Comparison of ENCODE assay signal across 15 cellular contexts in the genomic region with DNA sequence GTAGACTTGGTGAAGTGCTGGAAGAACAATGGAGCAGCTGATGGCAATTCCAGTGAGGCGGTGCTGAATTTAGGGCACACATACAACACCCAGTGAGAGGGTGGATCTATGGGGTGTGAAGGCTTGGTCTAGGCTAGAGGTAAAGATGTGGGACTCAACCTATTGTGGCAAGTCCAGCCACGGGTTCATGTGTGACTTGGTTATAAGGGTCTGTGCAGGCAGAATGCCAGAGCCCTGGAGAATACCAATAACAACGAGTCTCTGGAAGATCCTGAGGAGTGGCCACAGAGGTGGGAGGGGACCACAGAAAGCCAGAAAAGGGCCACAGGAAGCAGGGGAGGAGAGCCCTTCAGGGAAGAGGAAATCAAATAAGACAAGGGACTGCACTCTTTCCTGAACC. TPM values are rescaled to one million over a fixed set of nuclear protein-coding genes. Genes with fewer than 3 reads are reported as not detected.
DNase-seq lines count a peak whose midpoint lies in the region; ATAC-seq and TF ChIP-seq lines count a peak whose summit lies in the region.
"Had no signal": no experiment of that assay in that cellular context is flagged by ENCODE, and none has a peak within 500 bp of the region (broad histone marks: within the 10 kb centered on the region; RNA-seq: fewer than 3 reads in every experiment).

No MANE protein-coding gene starts in this region.

- peaks cover 6 to 43% of the 10 kb centered on the region in 2 donors for H3K4me1 ChIP-seq in breast epithelium
- peaks cover 5 to 98% (median 66%) of the 10 kb centered on the region in 4 donors for H3K4me1 ChIP-seq in tibial artery

- H3K27me3 ChIP-seq in breast epithelium: no peaks in the 10 kb centered on the region
- no peaks in the 10 kb centered on the region for H3K27me3 ChIP-seq in tibial artery
- H3K27me3 ChIP-seq: body of pancreas had no signal

- H3K4me1 Mint-ChIP-seq in activated naive CD4-positive, alpha-beta T cell treated with anti-CD3 and anti-CD28 coated beads, Interleukin-2, amount 50 U/mL, for 24 hours: peaks cover 79% of the 10 kb centered on the region
- peaks cover 90% of the 10 kb centered on the region in 2 donors for H3K4me1 Mint-ChIP-seq in natural killer cell

- H3K4me3 Mint-ChIP-seq in activated naive CD4-positive, alpha-beta T cell treated with anti-CD3 and anti-CD28 coated beads, Interleukin-2, amount 50 U/mL, for 24 hours: no peak overlapping the region
- no peak overlapping the region for H3K4me3 Mint-ChIP-seq in natural killer cell

- H3K27me3 Mint-ChIP-seq in activated naive CD4-positive, alpha-beta T cell treated with anti-CD3 and anti-CD28 coated beads, Interleukin-2, amount 50 U/mL, for 24 hours: no peaks in the 10 kb centered on the region
- H3K27me3 Mint-ChIP-seq in natural killer cell (ENCODE audit: low read depth in 2 of 2): no peaks in the 10 kb centered on the region

- H3K27ac ChIP-seq in breast epithelium: peak overlapping the region; percentile 86
- H3K27ac ChIP-seq in tibial artery: peak overlapping the region; percentile 70 to 72
- H3K27ac ChIP-seq: A549, epithelial cell of prostate, WERI-Rb-1 had no signal

- H3K4me3 ChIP-seq in breast epithelium: no peak overlapping the region
- H3K4me3 ChIP-seq in tibial artery: no peak overlapping the region
- H3K4me3 ChIP-seq: A549, body of pancreas had no signal

- peaks cover 11% of the 10 kb centered on the region for H3K36me3 Mint-ChIP-seq in activated naive CD4-positive, alpha-beta T cell treated with anti-CD3 and anti-CD28 coated beads, Interleukin-2, amount 50 U/mL, for 24 hours
- no peaks in the 10 kb centered on the region for H3K36me3 Mint-ChIP-seq in natural killer cell

- DNase-seq in activated naive CD4-positive, alpha-beta T cell treated with Interleukin-2 at 50 U/mL for 16 hours: no peak
- DNase-seq in breast epithelium (ENCODE audit: low spot score in 2 of 2): no peak
- DNase-seq in natural killer cell: no peak
- peak in 1 of 2 donors; percentile 64 for DNase-seq in tibial artery
- DNase-seq in left colon: no peak
- DNase-seq in COR-L47 (lab: John Stamatoyannopoulos, UW): no peak
- DNase-seq: NCI-H187; NCI-H82; stimulated activated CD4-positive, alpha-beta T cell treated with anti-CD3 and anti-CD28 coated beads, Interleukin-4, amount 100 ng/mL, for 4 hours; WERI-Rb-1 had no signal

- intact Hi-C loops in breast epithelium (cut with DNase I; ENCODE audit: low total_unique reads): no loop called here
- intact Hi-C loops in natural killer cell (cut with micrococcal nuclease): no loop called here
- intact Hi-C loops in tibial artery (cut with DNase I; ENCODE audit: low total_unique reads): no loop called here
- intact Hi-C loops in left colon (cut with DNase I, micrococcal nuclease): no loop called here

- no peaks in the 10 kb centered on the region for H3K9me3 Mint-ChIP-seq in activated naive CD4-positive, alpha-beta T cell treated with anti-CD3 and anti-CD28 coated beads, Interleukin-2, amount 50 U/mL, for 24 hours
- H3K9me3 Mint-ChIP-seq in natural killer cell: no peaks in the 10 kb centered on the region

- peak overlapping the region; percentile 85 for H3K27ac Mint-ChIP-seq in activated naive CD4-positive, alpha-beta T cell treated with anti-CD3 and anti-CD28 coated beads, Interleukin-2, amount 50 U/mL, for 24 hours
- H3K27ac Mint-ChIP-seq in natural killer cell: peak overlapping the region; percentile 34 to 86

- H3K36me3 ChIP-seq in breast epithelium: no peaks in the 10 kb centered on the region
- no peaks in the 10 kb centered on the region for H3K36me3 ChIP-seq in tibial artery

- no peak for TF ChIP-seq POLR2A in breast epithelium (IDR thresholded peaks at IDR 0.05)

- no peaks in the 10 kb centered on the region for H3K9me3 ChIP-seq in breast epithelium
- H3K9me3 ChIP-seq in tibial artery: no peaks in the 10 kb centered on the region
- H3K9me3 ChIP-seq: A549, body of pancreas had no signal

- ATAC-seq in natural killer cell: no peak
- no peak for ATAC-seq in left colon
- ATAC-seq in GM19455 (IDR thresholded peaks at IDR 0.05; ENCODE audit: unreplicated experiment): no peak
- ATAC-seq: A549, body of pancreas had no signal

- TF ChIP-seq CTCF in breast epithelium (IDR thresholded peaks at IDR 0.05) (no peak), natural killer cell (IDR thresholded peaks at IDR 0.05) (no peak), tibial artery (IDR thresholded peaks at IDR 0.05) (no peak)

RNA-seq across cellular contexts. Expression of gene VGLL4, which starts 55.0 kb away (rescaled TPM):
- total RNA-seq in breast epithelium (10 to 100 TPM; 48.0 to 90.0 (median 68.5) TPM), natural killer cell (10 to 100 TPM; 29.5 to 42.8 (median 34.6) TPM), left colon (10 to 100 TPM; 52.7 to 53.4 TPM)
